Comparison of ENCODE assay signal across 8 cellular contexts in genomic region chr21:41361786-41362604, GRCh38. TPM values are rescaled to one million over a fixed set of nuclear protein-coding genes. Genes with fewer than 3 reads are reported as not detected.
A peak's percentile ranks its signal among the peaks of the same experiment; 100 is the strongest.
DNase-seq lines count a peak whose midpoint lies in the region; ATAC-seq and TF ChIP-seq lines count a peak whose summit lies in the region.

TSS of gene MX2 (plus strand) at chr21:41362027. CDS start at chr21:41376907, 14,880 bp downstream.

- peaks cover 40% of the 10 kb centered on the region for H3K36me3 Mint-ChIP-seq in CD8-positive, alpha-beta T cell
- H3K36me3 Mint-ChIP-seq in nephron (ENCODE audit: low read depth) = no peaks in the 10 kb centered on the region

- H3K4me3 Mint-ChIP-seq in CD8-positive, alpha-beta T cell = peak within 1 kb of the TSS; percentile 89
- no peak within 1 kb of the TSS for H3K4me3 Mint-ChIP-seq in nephron

- POLR2A ChIA-PET in CD8-positive, alpha-beta T cell (lab: Charles Lee) = interaction anchor here (0.6 to 3.1 kb wide), 7 partner anchors 8 to 69 kb away, joined by 3 to 19 read pairs (median 5); partner anchors contain the start of gene MX1

- H3K27ac ChIP-seq in CD8-positive, alpha-beta T cell (ENCODE audit: low read depth, low read length) = peak within 1 kb of the TSS; percentile 98

- H3K36me3 ChIP-seq in CD8-positive, alpha-beta T cell (ENCODE audit: insufficient read depth, low read length) = no peaks in the 10 kb centered on the region

- TF ChIP-seq CTCF in CD8-positive, alpha-beta T cell (IDR thresholded peaks at IDR 0.05) = no peak
- TF ChIP-seq CTCF in nephron (IDR thresholded peaks at IDR 0.05; ENCODE audit: unreplicated experiment in 3 of 3) = no peak
- TF ChIP-seq CTCF in subcutaneous adipose tissue (IDR thresholded peaks at IDR 0.05; ENCODE audit: low read depth) = no peak

- in situ Hi-C loops in KBM-7 (cut with MboI; ENCODE audit: low pct_unique_long_range_greater_than_20kb, low sequenced_read_pairs) = no loop called here

- peak within 1 kb of the TSS; percentile 74 for H3K4me3 ChIP-seq in CD8-positive, alpha-beta T cell (ENCODE audit: low read depth, low read length)

- peak; percentile 75 for ATAC-seq in CD8-positive, alpha-beta T cell
- ATAC-seq in GM19463 (IDR thresholded peaks at IDR 0.05; ENCODE audit: unreplicated experiment) = peak; percentile 63

- H3K27me3 ChIP-seq in CD8-positive, alpha-beta T cell (ENCODE audit: insufficient read depth, low read length) = no peaks in the 10 kb centered on the region

- no peaks in the 10 kb centered on the region for H3K9me3 ChIP-seq in CD8-positive, alpha-beta T cell (ENCODE audit: low read length)

- H3K27ac Mint-ChIP-seq in CD8-positive, alpha-beta T cell = peak within 1 kb of the TSS; percentile 100
- H3K27ac Mint-ChIP-seq in nephron = peak within 1 kb of the TSS in 2 of 3 experiments; percentile 15 to 35

- H3K4me1 ChIP-seq in CD8-positive, alpha-beta T cell (ENCODE audit: insufficient read depth, low read length) = peaks cover 24% of the 10 kb centered on the region

- no peaks in the 10 kb centered on the region for H3K27me3 Mint-ChIP-seq in CD8-positive, alpha-beta T cell (ENCODE audit: low read depth)
- peaks cover 25% of the 10 kb centered on the region for H3K27me3 Mint-ChIP-seq in nephron (ENCODE audit: low read depth)

- no peaks in the 10 kb centered on the region for H3K9me3 Mint-ChIP-seq in CD8-positive, alpha-beta T cell
- no peaks in the 10 kb centered on the region for H3K9me3 Mint-ChIP-seq in nephron

- intact Hi-C loops in CD8-positive, alpha-beta T cell (cut with DNase I, micrococcal nuclease) = loop anchor here (1.0 to 5.0 kb wide), 3 partner anchors 64 to 700 kb away; partner anchors contain the start of gene MX1 (in 2 of the 2)

- DNase-seq in CD8-positive, alpha-beta T cell = peak; percentile 60 to 92 (median 80)
- DNase-seq in KBM-7 (peak; percentile 64), NCI-H1105 (lab: John Stamatoyannopoulos, UW) (no peak)
- DNase-seq in activated CD4-positive, alpha-beta T cell treated with anti-CD3 and anti-CD28 coated beads, Interleukin-2, amount 50 U/mL, for 1 hour = peak; percentile 79
- DNase-seq in effector CD8-positive, alpha-beta T cell (lab: John Stamatoyannopoulos, UW) = peak; percentile 69

- H3K4me1 Mint-ChIP-seq in CD8-positive, alpha-beta T cell (ENCODE audit: low read depth) = peaks cover 56% of the 10 kb centered on the region
- peaks cover 9% of the 10 kb centered on the region for H3K4me1 Mint-ChIP-seq in nephron

- CTCF ChIA-PET in CD8-positive, alpha-beta T cell (lab: Charles Lee) = interaction anchor here (1.3 to 2.5 kb wide), 3 partner anchors 9 to 97 kb away, joined by 3 to 7 read pairs (median 4); no protein-coding TSS in a partner anchor

RNA-seq across cellular contexts. Expression of gene MX2, which starts in this region (rescaled TPM):
- 10 to 100 TPM; 58.5 to 61.5 TPM for total RNA-seq in CD8-positive, alpha-beta T cell
- total RNA-seq in subcutaneous adipose tissue = 10 to 100 TPM; 16.4 to 31.3 (median 28.5) TPM
